Comparison of ENCODE assay signal across 14 cellular contexts in the genomic region with DNA sequence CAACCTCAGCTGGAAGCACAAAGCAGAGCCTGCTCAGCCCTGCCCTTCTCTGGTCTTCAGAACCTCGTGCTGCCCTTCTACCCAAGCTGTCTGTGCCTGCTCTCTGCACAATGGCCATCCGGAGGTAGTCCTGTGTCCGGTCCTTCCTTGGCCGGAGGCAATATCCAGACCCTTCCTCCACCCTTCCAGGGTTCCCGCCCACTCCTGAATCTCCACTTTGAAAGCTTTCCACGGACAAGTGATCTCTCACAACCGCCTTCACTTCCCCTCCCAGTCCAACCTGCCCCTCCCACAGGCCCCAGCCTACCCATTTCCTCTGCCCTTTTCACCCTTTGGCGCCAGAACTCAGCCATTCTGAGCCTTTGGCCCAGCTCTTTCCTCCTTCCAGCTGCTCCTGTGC.
DNase-seq lines count a peak whose midpoint lies in the region; ATAC-seq and TF ChIP-seq lines count a peak whose summit lies in the region.
"Had no signal": no experiment of that assay in that cellular context is flagged by ENCODE, and none has a peak within 500 bp of the region (broad histone marks: within the 10 kb centered on the region; RNA-seq: fewer than 3 reads in every experiment).

No MANE protein-coding gene starts in this region.

- H2AFZ ChIP-seq in osteoblast (ENCODE audit: low read length) = no peak overlapping the region

- no peaks in the 10 kb centered on the region for H3K4me1 ChIP-seq in osteoblast (ENCODE audit: insufficient read depth, low read length)

- no peaks in the 10 kb centered on the region for H4K20me1 ChIP-seq in osteoblast (ENCODE audit: insufficient read depth, low read length)

- no peak overlapping the region for H3K4me2 ChIP-seq in osteoblast (ENCODE audit: insufficient read depth, low read length)
- H3K4me2 ChIP-seq: SK-N-SH had no signal

- no peak overlapping the region for H3K4me3 ChIP-seq in osteoblast (ENCODE audit: insufficient read depth, low read length)
- H3K4me3 ChIP-seq: dorsolateral prefrontal cortex, gastrocnemius medialis, psoas muscle had no signal

- H3K27me3 ChIP-seq in osteoblast (ENCODE audit: insufficient read depth, low read length) = peaks cover 7% of the 10 kb centered on the region
- H3K27me3 ChIP-seq: dorsolateral prefrontal cortex, gastrocnemius medialis had no signal

- H3K9me3 ChIP-seq in osteoblast (ENCODE audit: low read depth, low read length) = no peaks in the 10 kb centered on the region
- H3K9me3 ChIP-seq: gastrocnemius medialis, psoas muscle, SK-N-SH had no signal

- H3K36me3 ChIP-seq in osteoblast (ENCODE audit: insufficient read depth, low read length) = no peaks in the 10 kb centered on the region
- H3K36me3 ChIP-seq: gastrocnemius medialis had no signal

- ATAC-seq in left cardiac atrium (peak; percentile 53 to 75), GM21390 (IDR thresholded peaks at IDR 0.05; ENCODE audit: unreplicated experiment) (no peak), HG03280 (IDR thresholded peaks at IDR 0.05; ENCODE audit: unreplicated experiment) (no peak)
- ATAC-seq: gastrocnemius medialis had no signal

- peak; percentile 68 for DNase-seq in KBM-7
- peak; percentile 78 for DNase-seq in SKM-1 (lab: John Stamatoyannopoulos, UW; ENCODE audit: unreplicated experiment)
- peak; percentile 80 for DNase-seq in left cardiac atrium
- peak; percentile 5 for DNase-seq in osteoblast (ENCODE audit: insufficient read length, low spot score, missing footprints)
- DNase-seq in AG08395 (ENCODE audit: low spot score) = no peak
- DNase-seq: CD8-positive, alpha-beta memory T cell; dorsolateral prefrontal cortex; gastrocnemius medialis; NCI-H1417; SK-N-SH; stimulated activated CD4-positive, alpha-beta T cell treated with anti-CD3 and anti-CD28 coated beads, Interleukin-4, amount 100 ng/mL, for 4 hours had no signal

- intact Hi-C loops in left cardiac atrium (cut with DNase I) = no loop called here

- TF ChIP-seq CTCF in osteoblast (IDR thresholded peaks at IDR 0.05; ENCODE audit: extremely low read depth, low read depth, low read length) = no peak

- no peak overlapping the region for H3K27ac ChIP-seq in osteoblast (ENCODE audit: low read depth, low read length)
- H3K27ac ChIP-seq: dorsolateral prefrontal cortex, psoas muscle had no signal

- in situ Hi-C loops in KBM-7 (cut with MboI; ENCODE audit: low pct_unique_long_range_greater_than_20kb, low sequenced_read_pairs) = no loop called here

- no peaks in the 10 kb centered on the region for H3K79me2 ChIP-seq in osteoblast (ENCODE audit: insufficient read depth, low read length)

Comparison
In these comparisons a context has a peak if more than half of its experiments do, and no peak if none do; other contexts are left out.
1. ATAC-seq: peak in left cardiac atrium (2 of 2); none in GM21390 (single experiment) and HG03280 (single experiment).